In the genomic region with DNA sequence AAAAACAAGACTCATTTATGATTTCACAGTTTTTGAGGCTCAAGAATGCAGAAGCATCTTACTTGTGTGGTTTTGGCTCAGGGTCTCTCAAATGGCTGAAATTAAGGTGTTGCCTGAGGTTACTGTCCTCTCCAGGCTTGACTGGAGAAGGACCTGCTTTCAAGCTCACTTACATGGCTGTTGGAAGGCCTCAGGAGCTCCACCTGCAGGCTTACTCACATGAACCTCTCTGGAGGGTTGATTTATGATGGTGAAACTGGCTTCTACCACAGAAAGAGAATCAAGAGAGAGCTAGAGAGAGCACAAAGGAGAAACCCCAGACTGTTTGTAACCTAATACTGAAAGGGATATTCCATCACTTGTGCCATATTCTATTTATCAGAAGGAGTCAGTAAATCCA, we compare ENCODE assay signal across 10 cellular contexts. TPM values are rescaled to one million over a fixed set of nuclear protein-coding genes. Genes with fewer than 3 reads are reported as not detected.
DNase-seq lines count a peak whose midpoint lies in the region; ATAC-seq and TF ChIP-seq lines count a peak whose summit lies in the region.
"Had no signal": no experiment of that assay in that cellular context is flagged by ENCODE, and none has a peak within 500 bp of the region (broad histone marks: within the 10 kb centered on the region; RNA-seq: fewer than 3 reads in every experiment).

No MANE protein-coding gene starts in this region.

- H3K4me3 ChIP-seq in H7 (ENCODE audit: insufficient read depth, low read depth, low read length) (no peak overlapping the region), fibroblast of the aortic adventitia (ENCODE audit: low read depth, low read length) (no peak overlapping the region)
- H3K4me3 ChIP-seq: SJCRH30 had no signal

- H3K27me3 ChIP-seq in H7 (ENCODE audit: control insufficient read depth, insufficient read depth, low read length) = peaks cover 29% of the 10 kb centered on the region
- H3K27me3 ChIP-seq: SJCRH30 had no signal

- H3K36me3 ChIP-seq in H7 (replicated peaks; ENCODE audit: control insufficient read depth, insufficient read depth, low read length) = no peaks in the 10 kb centered on the region
- H3K36me3 ChIP-seq: SJCRH30 had no signal

- H3K36me3 Mint-ChIP-seq in activated CD4-positive, alpha-beta T cell treated with anti-CD3 and anti-CD28 coated beads, Interleukin-2, amount 10 ng/mL, durations not matched to agents 24 days and 14 days (ENCODE audit: low read depth) = no peaks in the 10 kb centered on the region
- H3K36me3 Mint-ChIP-seq: memory B cell had no signal

- no peaks in the 10 kb centered on the region for H3K4me1 Mint-ChIP-seq in activated CD4-positive, alpha-beta T cell treated with anti-CD3 and anti-CD28 coated beads, Interleukin-2, amount 10 ng/mL, durations not matched to agents 24 days and 14 days

- no peak for TF ChIP-seq CTCF in GM10266 (IDR thresholded peaks at IDR 0.05; ENCODE audit: control insufficient read depth, insufficient read depth, low read depth, missing control alignments)
- TF ChIP-seq CTCF in fibroblast of the aortic adventitia (IDR thresholded peaks at IDR 0.05; ENCODE audit: insufficient read depth, low read length) = peak; percentile 41

- no peak overlapping the region for H3K27ac Mint-ChIP-seq in activated CD4-positive, alpha-beta T cell treated with anti-CD3 and anti-CD28 coated beads, Interleukin-2, amount 10 ng/mL, durations not matched to agents 24 days and 14 days
- H3K27ac Mint-ChIP-seq: memory B cell had no signal

- H3K27me3 Mint-ChIP-seq in activated CD4-positive, alpha-beta T cell treated with anti-CD3 and anti-CD28 coated beads, Interleukin-2, amount 10 ng/mL, durations not matched to agents 24 days and 14 days = peaks cover 23% of the 10 kb centered on the region

- peak; percentile 27 for DNase-seq in GM10266 (ENCODE audit: extremely low spot score)
- peak; percentile 36 for DNase-seq in H7
- peak; percentile 28 for DNase-seq in NCI-H774 (lab: John Stamatoyannopoulos, UW)
- DNase-seq in fibroblast of the aortic adventitia (ENCODE audit: low read depth) = peak; percentile 58
- no peak for DNase-seq in activated CD4-positive, alpha-beta T cell treated with anti-CD3 and anti-CD28 coated beads, Interleukin-2, amount 10 ng/mL, durations not matched to agents 24 days and 14 days
- no peak for DNase-seq in left ventricle myocardium superior
- no peak for DNase-seq in NCI-H526 (lab: John Stamatoyannopoulos, UW)

- intact Hi-C loops in activated CD4-positive, alpha-beta T cell treated with anti-CD3 and anti-CD28 coated beads, Interleukin-2, amount 10 ng/mL, durations not matched to agents 24 days and 14 days (cut with micrococcal nuclease) = no loop called here
- intact Hi-C loops in left ventricle myocardium superior (cut with micrococcal nuclease) = no loop called here

- no peak overlapping the region for H3K4me3 Mint-ChIP-seq in activated CD4-positive, alpha-beta T cell treated with anti-CD3 and anti-CD28 coated beads, Interleukin-2, amount 10 ng/mL, durations not matched to agents 24 days and 14 days
- H3K4me3 Mint-ChIP-seq: memory B cell had no signal

- H3K9me3 Mint-ChIP-seq in activated CD4-positive, alpha-beta T cell treated with anti-CD3 and anti-CD28 coated beads, Interleukin-2, amount 10 ng/mL, durations not matched to agents 24 days and 14 days = no peaks in the 10 kb centered on the region

- ATAC-seq in HG03095 (IDR thresholded peaks at IDR 0.05; ENCODE audit: unreplicated experiment) = no peak
- ATAC-seq in left ventricle myocardium superior = no peak

RNA-seq across cellular contexts. Expression of a gene that starts 6.2 kb away (rescaled TPM):
- 0.31 and 1.3 TPM in 2 replicates for total RNA-seq in H7 (2014; rRNA removed; shearing (Covaris generic))
- total RNA-seq in fibroblast of the aortic adventitia (ENCODE audit: low replicate concordance) = 33.0 and 64.3 TPM in 2 replicates
- total RNA-seq in activated CD4-positive, alpha-beta T cell treated with anti-CD3 and anti-CD28 coated beads, Interleukin-2, amount 10 ng/mL, durations not matched to agents 24 days and 14 days = not detected in 2 replicates
- not detected for total RNA-seq in left ventricle myocardium superior
- total RNA-seq: SJCRH30 had no signal

Comparison
In these comparisons a context has a peak if more than half of its experiments do, and no peak if none do; other contexts are left out.
1. DNase-seq: peak in GM10266 (single experiment), H7 (single experiment), NCI-H774 (single experiment) and fibroblast of the aortic adventitia (single experiment); none in activated CD4-positive, alpha-beta T cell treated with anti-CD3 and anti-CD28 coated beads, Interleukin-2, amount 10 ng/mL, durations not matched to agents 24 days and 14 days (single experiment), left ventricle myocardium superior (single experiment) and NCI-H526 (0 of 2).
2. RNA of a gene that starts 6.2 kb away (total RNA-seq): 33.0 to 64.3 TPM in fibroblast of the aortic adventitia; 0.31 to 1.3 TPM in H7, not detected in activated CD4-positive, alpha-beta T cell treated with anti-CD3 and anti-CD28 coated beads, Interleukin-2, amount 10 ng/mL, durations not matched to agents 24 days and 14 days and not detected in left ventricle myocardium superior (single experiment); every median in the first group is over 10 times any median in the second.